Comparison of ENCODE assay signal across 16 cellular contexts in the genomic region with DNA sequence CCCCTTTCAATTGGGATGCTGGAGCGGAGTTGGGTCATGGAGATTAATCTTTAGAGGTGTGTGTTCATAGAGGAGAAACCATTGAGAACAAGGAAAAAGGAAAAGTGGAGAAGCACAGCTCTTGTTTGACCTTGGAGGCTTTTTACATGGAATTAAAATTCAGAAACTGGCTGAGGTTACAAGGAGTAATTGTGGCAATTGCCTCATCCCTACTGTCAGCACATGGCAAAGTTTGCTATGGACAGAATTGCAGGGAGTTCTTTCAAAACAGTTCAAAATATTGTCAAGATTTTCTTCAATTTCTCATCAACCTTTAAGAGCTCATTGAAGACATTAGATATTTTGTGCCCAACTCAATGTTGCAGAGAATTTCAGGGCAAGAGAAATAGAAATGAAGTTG.
"Had no signal": no experiment of that assay in that cellular context is flagged by ENCODE, and none has a peak within 500 bp of the region (broad histone marks: within the 10 kb centered on the region; RNA-seq: fewer than 3 reads in every experiment).

No MANE protein-coding gene starts in this region.

- H3K4me3 ChIP-seq: body of pancreas, thoracic aorta had no signal

- H3K4me1 Mint-ChIP-seq: activated naive CD4-positive, alpha-beta T cell treated with anti-CD3 and anti-CD28 coated beads, Interleukin-2, amount 10 ng/mL, durations not matched to agents 7 days and 5 days; stimulated activated naive CD8-positive, alpha-beta T cell treated with anti-CD3 and anti-CD28 coated beads, Interleukin-15, amount 100 ng/mL, for 72 hours had no signal

- H3K27me3 Mint-ChIP-seq: activated naive CD4-positive, alpha-beta T cell treated with anti-CD3 and anti-CD28 coated beads, Interleukin-2, amount 10 ng/mL, durations not matched to agents 7 days and 5 days; natural killer cell treated with Interleukin-12 subunit alpha and Interleukin-12 subunit beta and Interleukin-15 and Interleukin-18, amount 100 ng/mL, for 72 hours; stimulated activated naive CD8-positive, alpha-beta T cell treated with anti-CD3 and anti-CD28 coated beads, Interleukin-15, amount 100 ng/mL, for 72 hours had no signal

- H3K36me3 Mint-ChIP-seq: activated naive CD4-positive, alpha-beta T cell treated with anti-CD3 and anti-CD28 coated beads, Interleukin-2, amount 10 ng/mL, durations not matched to agents 7 days and 5 days; natural killer cell treated with Interleukin-12 subunit alpha and Interleukin-12 subunit beta and Interleukin-15 and Interleukin-18, amount 100 ng/mL, for 72 hours had no signal

- DNase-seq: activated CD4-positive, alpha-beta T cell treated with anti-CD3 and anti-CD28 coated beads for 4 hours; activated CD8-positive, alpha-beta memory T cell treated with anti-CD3 and anti-CD28 coated beads, Interleukin-2, amount 50 U/mL, for 48 hours; activated CD8-positive, alpha-beta T cell treated with anti-CD3 and anti-CD28 coated beads, Interleukin-2, amount 10 ng/mL, durations not matched to agents 7 days and 5 days; activated naive CD4-positive, alpha-beta T cell treated with anti-CD3 and anti-CD28 coated beads, Interleukin-2, amount 10 ng/mL, durations not matched to agents 7 days and 5 days; dermis blood vessel endothelial cell; erythroblast; foreskin keratinocyte; occipital lobe; stimulated activated CD4-positive, alpha-beta T cell treated with anti-CD3 and anti-CD28 coated beads, Interleukin-15, amount 100 ng/mL, for 24 hours; stimulated activated CD4-positive, alpha-beta T cell treated with anti-CD3 and anti-CD28 coated beads, Interleukin-4, amount 100 ng/mL, for 24 hours; stimulated activated naive CD8-positive, alpha-beta T cell treated with anti-CD3 and anti-CD28 coated beads, Interleukin-15, amount 100 ng/mL, for 72 hours; T-helper 9 cell had no signal

- H3K27ac ChIP-seq: body of pancreas, foreskin keratinocyte, thoracic aorta, VCaP had no signal

- H3K9me3 ChIP-seq: body of pancreas, thoracic aorta had no signal

- H3K27me3 ChIP-seq: body of pancreas had no signal

- ATAC-seq: activated CD8-positive, alpha-beta T cell treated with anti-CD3 and anti-CD28 coated beads, Interleukin-2, amount 10 ng/mL, durations not matched to agents 7 days and 5 days; body of pancreas; natural killer cell treated with Interleukin-12 subunit alpha and Interleukin-12 subunit beta and Interleukin-15 and Interleukin-18, amount 100 ng/mL, for 72 hours; stimulated activated naive CD8-positive, alpha-beta T cell treated with anti-CD3 and anti-CD28 coated beads, Interleukin-15, amount 100 ng/mL, for 72 hours had no signal

- H3K27ac Mint-ChIP-seq: activated CD8-positive, alpha-beta T cell treated with anti-CD3 and anti-CD28 coated beads, Interleukin-2, amount 10 ng/mL, durations not matched to agents 7 days and 5 days; activated naive CD4-positive, alpha-beta T cell treated with anti-CD3 and anti-CD28 coated beads, Interleukin-2, amount 10 ng/mL, durations not matched to agents 7 days and 5 days; natural killer cell treated with Interleukin-12 subunit alpha and Interleukin-12 subunit beta and Interleukin-15 and Interleukin-18, amount 100 ng/mL, for 72 hours; stimulated activated naive CD8-positive, alpha-beta T cell treated with anti-CD3 and anti-CD28 coated beads, Interleukin-15, amount 100 ng/mL, for 72 hours had no signal

- H3K4me1 ChIP-seq: body of pancreas, foreskin keratinocyte had no signal

- H3K36me3 ChIP-seq: thoracic aorta had no signal

- H3K4me3 Mint-ChIP-seq: activated CD8-positive, alpha-beta T cell treated with anti-CD3 and anti-CD28 coated beads, Interleukin-2, amount 10 ng/mL, durations not matched to agents 7 days and 5 days; activated naive CD4-positive, alpha-beta T cell treated with anti-CD3 and anti-CD28 coated beads, Interleukin-2, amount 10 ng/mL, durations not matched to agents 7 days and 5 days; natural killer cell treated with Interleukin-12 subunit alpha and Interleukin-12 subunit beta and Interleukin-15 and Interleukin-18, amount 100 ng/mL, for 72 hours; stimulated activated naive CD8-positive, alpha-beta T cell treated with anti-CD3 and anti-CD28 coated beads, Interleukin-15, amount 100 ng/mL, for 72 hours had no signal
